Comparison of ENCODE assay signal across 3 cellular contexts in the genomic region with DNA sequence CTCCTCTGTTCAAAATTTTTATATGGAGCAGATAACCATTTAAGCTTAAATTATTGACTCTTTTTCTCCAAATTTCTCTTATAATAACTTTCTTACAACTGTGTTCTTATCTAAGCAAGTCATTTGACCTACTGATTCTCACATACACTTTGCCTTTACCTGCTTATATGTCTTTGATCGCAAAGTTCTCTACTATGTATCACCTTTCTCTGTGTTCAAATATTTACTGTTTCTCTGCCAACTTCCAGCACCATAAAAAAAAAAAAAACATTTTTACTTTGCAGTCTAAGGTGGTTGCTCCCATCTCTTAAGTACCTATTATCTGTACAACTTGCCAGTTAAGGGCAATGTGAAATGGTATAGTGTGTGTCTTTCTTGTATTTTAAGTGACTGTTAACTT.
"Had no signal": no experiment of that assay in that cellular context is flagged by ENCODE, and none has a peak within 500 bp of the region (broad histone marks: within the 10 kb centered on the region; RNA-seq: fewer than 3 reads in every experiment).

No MANE protein-coding gene starts in this region.

- H3K4me3 ChIP-seq: GM12878 had no signal

- DNase-seq: GDM1, GF-D8 had no signal

- ATAC-seq: GM12878 had no signal
